17 cellular contexts compared by ENCODE assay signal in genomic region chr1:214229736-214230135, GRCh38. TPM values are rescaled to one million over a fixed set of nuclear protein-coding genes. Genes with fewer than 3 reads are reported as not detected.
DNase-seq lines count a peak whose midpoint lies in the region; ATAC-seq, FAIRE-seq and TF ChIP-seq lines count a peak whose summit lies in the region.
"Had no signal": no experiment of that assay in that cellular context is flagged by ENCODE, and none has a peak within 500 bp of the region (broad histone marks: within the 10 kb centered on the region; RNA-seq: fewer than 3 reads in every experiment).

No MANE protein-coding gene starts in this region.

- no peak overlapping the region for H3K4me3 ChIP-seq in A549
- H3K4me3 ChIP-seq in AG04450 (ENCODE audit: low read depth, low read length), result no peak overlapping the region
- H3K4me3 ChIP-seq in fibroblast of pulmonary artery (replicated peaks; ENCODE audit: low read depth, low read length), result no peak overlapping the region
- H3K4me3 ChIP-seq: BLaER1 treated with 17β-estradiol and CSF1 and Interleukin-3, amounts not matched to agents 10 nM and 100 nM had no signal

- H3K9me3 ChIP-seq in A549 (no peaks in the 10 kb centered on the region), AG04450 (ENCODE audit: control insufficient read depth, insufficient read depth, low read length) (no peaks in the 10 kb centered on the region)
- H3K9me3 ChIP-seq: BLaER1 treated with 17β-estradiol and CSF1 and Interleukin-3, amounts not matched to agents 10 nM and 100 nM had no signal

- no peak for TF ChIP-seq EP300 in A549 (IDR thresholded peaks at IDR 0.05)

- H3K4me2 ChIP-seq in A549, result no peak overlapping the region
- H3K4me2 ChIP-seq: BLaER1 treated with 17β-estradiol and CSF1 and Interleukin-3, amounts not matched to agents 10 nM and 100 nM; KMS-11 had no signal

- TF ChIP-seq RAD21 in A549 (conservative IDR thresholded peaks at IDR 0.05 in 1 of 2, IDR thresholded peaks at IDR 0.05 in 1 of 2), result no peak

- H3K9me3 Mint-ChIP-seq in glutamatergic neuron (ENCODE audit: unreplicated experiment), result no peaks in the 10 kb centered on the region
- H3K9me3 Mint-ChIP-seq: CD4-positive, CD25-positive, alpha-beta regulatory T cell; IgD-negative memory B cell had no signal

- H3K4me1 Mint-ChIP-seq in glutamatergic neuron (ENCODE audit: low read depth, unreplicated experiment), result peaks cover 21% of the 10 kb centered on the region
- H3K4me1 Mint-ChIP-seq: CD4-positive, CD25-positive, alpha-beta regulatory T cell had no signal

- no peak overlapping the region for H3K27ac Mint-ChIP-seq in glutamatergic neuron (ENCODE audit: unreplicated experiment)
- H3K27ac Mint-ChIP-seq: CD4-positive, CD25-positive, alpha-beta regulatory T cell; IgD-negative memory B cell had no signal

- FAIRE-seq in A549 (lab: Jason Lieb, UNC), result no peak
- FAIRE-seq: G401.6, GM12892, GM19239, H54 had no signal

- TF ChIP-seq CTCF in A549 (IDR thresholded peaks at IDR 0.05), result no peak
- peak; percentile 18; the same call in 1 of the 2 replicates for TF ChIP-seq CTCF in AG04450 (IDR thresholded peaks at IDR 0.05; ENCODE audit: low read depth, low read length)
- peak; percentile 1 for TF ChIP-seq CTCF in fibroblast of pulmonary artery (IDR thresholded peaks at IDR 0.05; ENCODE audit: low read length, missing control alignments)
- TF ChIP-seq CTCF in glutamatergic neuron (IDR thresholded peaks at IDR 0.05; ENCODE audit: partially characterized antibody, unreplicated experiment), result no peak

- H3K27ac ChIP-seq in A549 (no peak overlapping the region), AG04450 (ENCODE audit: low read depth, low read length) (no peak overlapping the region)
- H3K27ac ChIP-seq: BLaER1 treated with 17β-estradiol and CSF1 and Interleukin-3, amounts not matched to agents 10 nM and 100 nM; KMS-11 had no signal

- no peaks in the 10 kb centered on the region for H3K27me3 Mint-ChIP-seq in glutamatergic neuron (ENCODE audit: unreplicated experiment)

- POLR2A ChIA-PET in A549 (lab: Yijun Ruan, JAX), result no interaction called here
- POLR2A ChIA-PET in AG04450 (lab: Yijun Ruan, JAX), result no interaction called here

- H3K4me1 ChIP-seq in A549, result no peaks in the 10 kb centered on the region

- in situ Hi-C loops in SK-MEL-5 (cut with HindIII; ENCODE audit: low pct_unique_long_range_greater_than_20kb, low sequenced_read_pairs), result no loop called here

- WGBS in A549 (ENCODE audit: missing lambda C conversion rate), result 82% methylated on average over 4 of the region's 4 CpGs

- peak; percentile 43 to 68; a peak in 3 of 6 replicates for ATAC-seq in A549
- ATAC-seq in GM18870 (IDR thresholded peaks at IDR 0.05; ENCODE audit: unreplicated experiment), result no peak

- TF ChIP-seq POLR2A in A549 (IDR thresholded peaks at IDR 0.05; ENCODE audit: low read length), result no peak

- H3K4me3 Mint-ChIP-seq in glutamatergic neuron (ENCODE audit: unreplicated experiment), result no peak overlapping the region
- H3K4me3 Mint-ChIP-seq: CD4-positive, CD25-positive, alpha-beta regulatory T cell; IgD-negative memory B cell had no signal

- peaks cover 18% of the 10 kb centered on the region for H3K27me3 ChIP-seq in AG04450 (ENCODE audit: control insufficient read depth, insufficient read depth, low read length)
- H3K27me3 ChIP-seq: BLaER1 treated with 17β-estradiol and CSF1 and Interleukin-3, amounts not matched to agents 10 nM and 100 nM had no signal

- DNase-seq in A549 (ENCODE audit: low read depth in 1 of 2, low spot score in 1 of 2), result no peak
- DNase-seq in AG04450 (ENCODE audit: low read depth, low spot score), result no peak
- DNase-seq in SK-MEL-5 (ENCODE audit: low read depth, low spot score), result peak; percentile 17
- no peak for DNase-seq in fibroblast of pulmonary artery (ENCODE audit: low read depth)
- DNase-seq in D341Med (ENCODE audit: low spot score), result no peak
- DNase-seq in glutamatergic neuron, result no peak
- DNase-seq in middle frontal gyrus (ENCODE audit: extremely low spot score, low spot score), result no peak
- DNase-seq: CD4-positive, CD25-positive, alpha-beta regulatory T cell; DMS 273 treated with DMSO at 0.1 percent for 48 hours had no signal

- H3K36me3 Mint-ChIP-seq in glutamatergic neuron (ENCODE audit: unreplicated experiment), result no peaks in the 10 kb centered on the region
- H3K36me3 Mint-ChIP-seq: CD4-positive, CD25-positive, alpha-beta regulatory T cell; IgD-negative memory B cell had no signal

- CTCF ChIA-PET in A549 (lab: Yijun Ruan, JAX) (interaction anchor here (0.5 to 4.6 kb wide), 6 partner anchors 16 to 408 kb away, joined by 3 to 19 read pairs (median 6); no protein-coding TSS in a partner anchor), AG04450 (lab: Charles Lee) (interaction anchor here (1.0 to 4.5 kb wide), 3 partner anchors 16 to 99 kb away, joined by 4 to 46 read pairs (median 10); no protein-coding TSS in a partner anchor)

TF ChIP-seq in A549, 52 proteins besides CTCF, POLR2A, EP300 and RAD21:
- TF ChIP-seq BHLHE40 (IDR thresholded peaks at IDR 0.05; ENCODE audit: low read depth, low read length) (no peak), FOXS1 (CRISPR knock-in tag; IDR thresholded peaks at IDR 0.05) (no peak), TP53 (CRISPR knock-in tag; IDR thresholded peaks at IDR 0.05) (no peak)
- TF ChIP-seq, protein P1, sequence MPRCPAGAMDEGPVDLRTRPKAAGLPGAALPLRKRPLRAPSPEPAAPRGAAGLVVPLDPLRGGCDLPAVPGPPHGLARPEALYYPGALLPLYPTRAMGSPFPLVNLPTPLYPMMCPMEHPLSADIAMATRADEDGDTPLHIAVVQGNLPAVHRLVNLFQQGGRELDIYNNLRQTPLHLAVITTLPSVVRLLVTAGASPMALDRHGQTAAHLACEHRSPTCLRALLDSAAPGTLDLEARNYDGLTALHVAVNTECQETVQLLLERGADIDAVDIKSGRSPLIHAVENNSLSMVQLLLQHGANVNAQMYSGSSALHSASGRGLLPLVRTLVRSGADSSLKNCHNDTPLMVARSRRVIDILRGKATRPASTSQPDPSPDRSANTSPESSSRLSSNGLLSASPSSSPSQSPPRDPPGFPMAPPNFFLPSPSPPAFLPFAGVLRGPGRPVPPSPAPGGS (IDR thresholded peaks at IDR 0.05), result no peak

RNA-seq across cellular contexts. Expression of gene SMYD2, which starts 51.2 kb away (rescaled TPM):
- 54.9 and 57.7 TPM in 2 replicates for polyA plus RNA-seq in A549 (2011; rRNA removed)
- polyA plus RNA-seq in A549 (2012; cell fraction: cytosol; rRNA removed), result 22.9 and 26.2 TPM in 2 replicates
- polyA plus RNA-seq in A549 (2012; cell fraction: nucleus; rRNA removed), result 14.2 and 21.0 TPM in 2 replicates
- polyA plus RNA-seq in A549 (2017; fragmentation: RNase III; extraction: RNeasy Plus Mini Kit Qiagen cat#74134 plus additional on column Dnase treatment), result 32.3 to 32.9 TPM (median 32.3 TPM) in 3 replicates
- 17.8 and 19.0 TPM in 2 replicates for polyA minus RNA-seq in A549 (2011; rRNA and poly(A)+ RNA removed)
- polyA plus RNA-seq in AG04450 (2011; rRNA removed), result 47.6 and 54.7 TPM in 2 replicates
- polyA minus RNA-seq in AG04450 (2011; rRNA and poly(A)+ RNA removed), result 23.2 and 27.5 TPM in 2 replicates
- 49.4 and 56.3 TPM in 2 replicates for total RNA-seq in SK-MEL-5 (2014; rRNA removed; shearing (Covaris generic))
- polyA plus RNA-seq in SK-MEL-5 (2015; cell fraction: cytosol; rRNA removed), result 25.1 and 32.1 TPM in 2 replicates
- 107 and 119 TPM in 2 replicates for polyA plus RNA-seq in SK-MEL-5 (2015; cell fraction: nucleus; rRNA removed)
- total RNA-seq in glutamatergic neuron (ENCODE audit: unreplicated experiment), result 26.0 TPM

Comparison
In these comparisons a context has a peak if more than half of its experiments do, and no peak if none do; other contexts are left out.
1. CTCF ChIP-seq: peak in AG04450 (single experiment) and fibroblast of pulmonary artery (single experiment); none in A549 (single experiment) and glutamatergic neuron (single experiment).